Comparison of ENCODE assay signal across 8 cellular contexts in genomic region chr10:27240212-27240890, GRCh38. TPM values are rescaled to one million over a fixed set of nuclear protein-coding genes. Genes with fewer than 3 reads are reported as not detected.
DNase-seq lines count a peak whose midpoint lies in the region; ATAC-seq and TF ChIP-seq lines count a peak whose summit lies in the region.

Gene ACBD5, minus strand, starts transcription at chr10:27240797. Its CDS starts 109 bp downstream, at chr10:27240688.

- H3K27ac Mint-ChIP-seq in natural killer cell treated with Interleukin-12 subunit alpha and Interleukin-12 subunit beta and Interleukin-15 and Interleukin-18, amount 100 ng/mL, for 72 hours, result peak within 1 kb of the TSS; percentile 96

- peaks cover 13% of the 10 kb centered on the region for H3K36me3 ChIP-seq in DOHH2 (ENCODE audit: control insufficient read depth, low read length)
- H3K36me3 ChIP-seq in KMS-11 (ENCODE audit: insufficient read depth), result no peaks in the 10 kb centered on the region
- peaks cover 0 to 3% (median 0%) of the 10 kb centered on the region in 5 donors for H3K36me3 ChIP-seq in subcutaneous abdominal adipose tissue (ENCODE audit: control insufficient read depth in 5 of 5, insufficient read depth in 5 of 5, low read length in 5 of 5)

- H3K4me1 ChIP-seq in DOHH2 (ENCODE audit: control insufficient read depth, low read length) (peaks cover 43% of the 10 kb centered on the region), KMS-11 (ENCODE audit: low read depth, poor library complexity, severe bottlenecking) (peaks cover 21% of the 10 kb centered on the region), subcutaneous abdominal adipose tissue (ENCODE audit: control insufficient read depth in 5 of 5, insufficient read depth in 5 of 5, low read length in 5 of 5) (peaks cover 2 to 39% (median 29%) of the 10 kb centered on the region in 5 donors)

- no peaks in the 10 kb centered on the region for H3K27me3 Mint-ChIP-seq in natural killer cell treated with Interleukin-12 subunit alpha and Interleukin-12 subunit beta and Interleukin-15 and Interleukin-18, amount 100 ng/mL, for 72 hours

- H3K27ac ChIP-seq in DOHH2 (ENCODE audit: low read depth, low read length) (peak within 1 kb of the TSS; percentile 87), KMS-11 (peak within 1 kb of the TSS; percentile 92), subcutaneous abdominal adipose tissue (ENCODE audit: low read depth, low read length) (peak within 1 kb of the TSS; percentile 97)

- peaks cover 29 to 30% of the 10 kb centered on the region in 2 donors for H3K4me1 Mint-ChIP-seq in natural killer cell treated with Interleukin-12 subunit alpha and Interleukin-12 subunit beta and Interleukin-15 and Interleukin-18, amount 100 ng/mL, for 72 hours (ENCODE audit: low read depth in 2 of 2)

- no peaks in the 10 kb centered on the region for H3K9me3 Mint-ChIP-seq in natural killer cell treated with Interleukin-12 subunit alpha and Interleukin-12 subunit beta and Interleukin-15 and Interleukin-18, amount 100 ng/mL, for 72 hours

- H4K20me1 ChIP-seq in DOHH2 (ENCODE audit: control insufficient read depth, insufficient read depth, low read depth, low read length) (no peaks in the 10 kb centered on the region), KMS-11 (ENCODE audit: insufficient read depth) (no peaks in the 10 kb centered on the region)

- peak within 1 kb of the TSS; percentile 93 for H3K4me3 ChIP-seq in DOHH2 (ENCODE audit: low read length)
- H3K4me3 ChIP-seq in KMS-11 (IDR thresholded peaks at IDR 0.05; ENCODE audit: insufficient read depth, low read depth, low read length), result no peak within 1 kb of the TSS
- peak within 1 kb of the TSS; percentile 88 for H3K4me3 ChIP-seq in fibroblast of the aortic adventitia (ENCODE audit: low read depth, low read length)
- H3K4me3 ChIP-seq in subcutaneous abdominal adipose tissue (ENCODE audit: low read depth in 1 of 5, low read length in 5 of 5), result peak within 1 kb of the TSS; percentile 84 to 93 (median 91)

- peak; percentile 74 to 80 for DNase-seq in SHP77 (lab: John Stamatoyannopoulos, UW)
- DNase-seq in activated effector memory CD4-positive, alpha-beta T cell treated with anti-CD3 and anti-CD28 coated beads, Interleukin-2, amount 50 U/mL, for 16 hours, result peak; percentile 93
- peak; percentile 79 for DNase-seq in fibroblast of the aortic adventitia (ENCODE audit: low read depth)
- peak; percentile 82 for DNase-seq in natural killer cell treated with Interleukin-12 subunit alpha and Interleukin-12 subunit beta and Interleukin-15 and Interleukin-18, amount 100 ng/mL, for 72 hours (ENCODE audit: low spot score)

- H3K4me2 ChIP-seq in DOHH2 (ENCODE audit: low read length) (peak within 1 kb of the TSS; percentile 98), KMS-11 (peak within 1 kb of the TSS; percentile 86)

- H2AFZ ChIP-seq in KMS-11 (ENCODE audit: low read depth), result peak within 1 kb of the TSS; percentile 76

- H3K9me3 ChIP-seq in DOHH2 (ENCODE audit: control insufficient read depth, insufficient read depth, low read length), result no peaks in the 10 kb centered on the region
- H3K9me3 ChIP-seq in subcutaneous abdominal adipose tissue (ENCODE audit: control insufficient read depth in 5 of 5, low read length in 5 of 5), result no peaks in the 10 kb centered on the region

- H3K9ac ChIP-seq in KMS-11, result peak within 1 kb of the TSS; percentile 90
- H3K9ac ChIP-seq in subcutaneous abdominal adipose tissue (ENCODE audit: low read length in 5 of 5), result peak within 1 kb of the TSS; percentile 77 to 97 (median 97)

- H3K36me3 Mint-ChIP-seq in natural killer cell treated with Interleukin-12 subunit alpha and Interleukin-12 subunit beta and Interleukin-15 and Interleukin-18, amount 100 ng/mL, for 72 hours, result no peaks in the 10 kb centered on the region

- no peaks in the 10 kb centered on the region for H3K27me3 ChIP-seq in DOHH2 (ENCODE audit: control insufficient read depth, low read length)
- no peaks in the 10 kb centered on the region for H3K27me3 ChIP-seq in KMS-11 (ENCODE audit: insufficient read depth, low read depth)
- H3K27me3 ChIP-seq in subcutaneous abdominal adipose tissue (ENCODE audit: control insufficient read depth in 5 of 5, insufficient read depth in 4 of 5, low read length in 5 of 5), result no peaks in the 10 kb centered on the region

- TF ChIP-seq CTCF in DOHH2 (IDR thresholded peaks at IDR 0.05; ENCODE audit: low read depth, low read length, poor library complexity, severe bottlenecking) (no peak), KMS-11 (conservative IDR thresholded peaks at IDR 0.05; ENCODE audit: low read depth, low read length) (no peak), fibroblast of the aortic adventitia (IDR thresholded peaks at IDR 0.05; ENCODE audit: insufficient read depth, low read length) (no peak)

- peak within 1 kb of the TSS; percentile 93 for H3K4me3 Mint-ChIP-seq in natural killer cell treated with Interleukin-12 subunit alpha and Interleukin-12 subunit beta and Interleukin-15 and Interleukin-18, amount 100 ng/mL, for 72 hours

- ATAC-seq in GM21723 (IDR thresholded peaks at IDR 0.05; ENCODE audit: unreplicated experiment), result peak; percentile 53
- peak; percentile 76 to 84 for ATAC-seq in natural killer cell treated with Interleukin-12 subunit alpha and Interleukin-12 subunit beta and Interleukin-15 and Interleukin-18, amount 100 ng/mL, for 72 hours

- no peaks in the 10 kb centered on the region for H3K9me2 ChIP-seq in DOHH2 (replicated peaks; ENCODE audit: control insufficient read depth, low read length)

- H3K79me2 ChIP-seq in DOHH2 (ENCODE audit: control insufficient read depth, low read length), result peaks cover 50% of the 10 kb centered on the region
- peaks cover 21% of the 10 kb centered on the region for H3K79me2 ChIP-seq in KMS-11 (ENCODE audit: insufficient read depth, low read depth)

- peaks cover 12% of the 10 kb centered on the region for H3F3A ChIP-seq in DOHH2 (ENCODE audit: control insufficient read depth, insufficient read depth)

RNA-seq across cellular contexts. Expression of gene ACBD5, which starts in this region (rescaled TPM):
- total RNA-seq in fibroblast of the aortic adventitia (ENCODE audit: low replicate concordance), result 26.8 and 58.4 TPM in 2 replicates
- 10 to 100 TPM; 21.9 to 32.8 TPM for total RNA-seq in natural killer cell treated with Interleukin-12 subunit alpha and Interleukin-12 subunit beta and Interleukin-15 and Interleukin-18, amount 100 ng/mL, for 72 hours
